ENCODE assay signal across 12 cellular contexts in genomic region chr11:106208795-106209194, GRCh38.
"Had no signal": no experiment of that assay in that cellular context is flagged by ENCODE, and none has a peak within 500 bp of the region (broad histone marks: within the 10 kb centered on the region; RNA-seq: fewer than 3 reads in every experiment).

No MANE protein-coding gene starts in this region.

- H3K27ac ChIP-seq: breast epithelium, tibial nerve had no signal

- H3K4me3 ChIP-seq: breast epithelium, smooth muscle cell, tibial nerve had no signal

- DNase-seq: activated CD4-positive, alpha-beta memory T cell treated with anti-CD3 and anti-CD28 coated beads for 36 hours; activated gamma-delta T cell treated with Interleukin-2 at 50 U/mL for 16 hours; activated naive CD8-positive, alpha-beta T cell treated with anti-CD3 and anti-CD28 coated beads for 36 hours; activated T-cell treated with anti-CD3 and anti-CD28 coated beads, Interleukin-2, amount 50 U/mL, for 4 hours; anterior cingulate cortex; hippocampal formation; left cardiac atrium; retina; T-helper 9 cell had no signal

- ATAC-seq: activated T-cell treated with anti-CD3 and anti-CD28 coated beads, Interleukin-2, amount 50 U/mL, for 4 hours; left cardiac atrium had no signal
